Comparison of ENCODE assay signal across 10 cellular contexts in genomic region chr9:125763373-125763772, GRCh38. TPM values are rescaled to one million over a fixed set of nuclear protein-coding genes. Genes with fewer than 3 reads are reported as not detected.
DNase-seq lines count a peak whose midpoint lies in the region; ATAC-seq and TF ChIP-seq lines count a peak whose summit lies in the region.
"Had no signal": no experiment of that assay in that cellular context is flagged by ENCODE, and none has a peak within 500 bp of the region (broad histone marks: within the 10 kb centered on the region; RNA-seq: fewer than 3 reads in every experiment).

No MANE protein-coding gene starts in this region.

- no TSS peak for BruUV-seq in PC-3 (replicated peaks; lab: Mats Ljungman, UMichigan)

- H3K9ac ChIP-seq in PC-3 (ENCODE audit: low read length) = no peak overlapping the region
- H3K9ac ChIP-seq: BLaER1 had no signal

- H3K27ac ChIP-seq in PC-3 (ENCODE audit: low read length) = no peak overlapping the region
- H3K27ac ChIP-seq: BLaER1 had no signal

- H3K27ac Mint-ChIP-seq in chondrocyte (ENCODE audit: unreplicated experiment) = no peak overlapping the region
- H3K27ac Mint-ChIP-seq: activated T-cell treated with anti-CD3 and anti-CD28 coated beads, Interleukin-2, amount 50 U/mL, for 72 hours had no signal

- POLR2A ChIA-PET in PC-3 (lab: Charles Lee; ENCODE audit: unreplicated experiment) = no interaction called here

- H3K27me3 Mint-ChIP-seq in chondrocyte (ENCODE audit: low read depth) = no peaks in the 10 kb centered on the region

- no peaks in the 10 kb centered on the region for H3K79me2 ChIP-seq in PC-3 (ENCODE audit: low read length)

- peaks cover 11% of the 10 kb centered on the region for H3K4me1 ChIP-seq in PC-3 (ENCODE audit: insufficient read depth, low read length)

- H4K20me1 ChIP-seq in PC-3 (ENCODE audit: low read length) = no peaks in the 10 kb centered on the region

- H3K4me1 Mint-ChIP-seq in chondrocyte (ENCODE audit: low read depth) = peaks cover 32% of the 10 kb centered on the region

- H3K27me3 ChIP-seq in PC-3 (ENCODE audit: low read length) = no peaks in the 10 kb centered on the region
- H3K27me3 ChIP-seq: BLaER1 had no signal

- no peak overlapping the region for H3K4me2 ChIP-seq in PC-3 (ENCODE audit: low read length)
- H3K4me2 ChIP-seq: BLaER1 had no signal

- H2AFZ ChIP-seq in PC-3 (ENCODE audit: low read length) = no peak overlapping the region

- no peaks in the 10 kb centered on the region for H3F3A ChIP-seq in PC-3 (ENCODE audit: low read length, unreplicated experiment)

- no peak overlapping the region for H3K4me3 Mint-ChIP-seq in chondrocyte (ENCODE audit: unreplicated experiment)
- H3K4me3 Mint-ChIP-seq: activated T-cell treated with anti-CD3 and anti-CD28 coated beads, Interleukin-2, amount 50 U/mL, for 72 hours had no signal

- H3K36me3 ChIP-seq in PC-3 (ENCODE audit: low read depth, low read length) = no peaks in the 10 kb centered on the region
- H3K36me3 ChIP-seq: BLaER1 had no signal

- no peaks in the 10 kb centered on the region for H3K36me3 Mint-ChIP-seq in chondrocyte (ENCODE audit: low read depth)

- no peaks in the 10 kb centered on the region for H3K9me2 ChIP-seq in PC-3 (replicated peaks; ENCODE audit: low read length)

- intact Hi-C loops in PC-3 (cut with micrococcal nuclease) = no loop called here

- DNase-seq in DMS 273 treated with DMSO at 0.1 percent for 48 hours (lab: John Stamatoyannopoulos, UW) = peak; percentile 58
- peak; percentile 96 for DNase-seq in NCI-H128 (lab: John Stamatoyannopoulos, UW; ENCODE audit: unreplicated experiment)
- DNase-seq in PC-3 = peak; percentile 26
- DNase-seq in fibroblast of the aortic adventitia (ENCODE audit: low read depth) = peak; percentile 69
- DNase-seq in middle frontal gyrus (ENCODE audit: extremely low spot score, low spot score) = no peak
- DNase-seq in chondrocyte (ENCODE audit: low spot score) = no peak
- no peak for DNase-seq in midbrain (lab: John Stamatoyannopoulos, UW)
- DNase-seq: activated T-cell treated with anti-CD3 and anti-CD28 coated beads, Interleukin-2, amount 50 U/mL, for 72 hours had no signal

- no peaks in the 10 kb centered on the region for H3K9me3 Mint-ChIP-seq in chondrocyte (ENCODE audit: low read depth)
- H3K9me3 Mint-ChIP-seq: activated T-cell treated with anti-CD3 and anti-CD28 coated beads, Interleukin-2, amount 50 U/mL, for 72 hours had no signal

- no peak overlapping the region for H3K4me3 ChIP-seq in PC-3 (ENCODE audit: low read length)
- H3K4me3 ChIP-seq in fibroblast of the aortic adventitia (ENCODE audit: low read depth, low read length) = peak overlapping the region; percentile 13
- H3K4me3 ChIP-seq: BLaER1 had no signal

- ATAC-seq in PC-3 = 0 out of 2 replicates have a peak, but pooled peaks have one; percentile 16
- no peak for ATAC-seq in GM21381 (IDR thresholded peaks at IDR 0.05; ENCODE audit: unreplicated experiment)
- ATAC-seq: activated T-cell treated with anti-CD3 and anti-CD28 coated beads, Interleukin-2, amount 50 U/mL, for 72 hours had no signal

- CTCF ChIA-PET in PC-3 (lab: Charles Lee) = no interaction called here

- no peaks in the 10 kb centered on the region for H3K9me3 ChIP-seq in PC-3 (ENCODE audit: low read length)
- H3K9me3 ChIP-seq: BLaER1 had no signal

- TF ChIP-seq CTCF in PC-3 (conservative IDR thresholded peaks at IDR 0.05; ENCODE audit: low read depth, low read length) (no peak), fibroblast of the aortic adventitia (IDR thresholded peaks at IDR 0.05; ENCODE audit: insufficient read depth, low read length) (no peak), chondrocyte (IDR thresholded peaks at IDR 0.05) (no peak)

RNA-seq across cellular contexts. Expression of gene PBX3, which starts 16.2 kb away (rescaled TPM):
- total RNA-seq in PC-3 (2014; rRNA removed) = 8.2 and 35.5 TPM in 2 replicates
- total RNA-seq in fibroblast of the aortic adventitia (ENCODE audit: low replicate concordance) = 42.6 and 62.4 TPM in 2 replicates
- 24.1 to 32.8 TPM (median 26.6 TPM) in 3 replicates for total RNA-seq in chondrocyte

RNA-seq across cellular contexts. Expression of gene MAPKAP1, which starts 56.4 kb away (rescaled TPM):
- total RNA-seq in PC-3 (2014; rRNA removed) (128 and 146 TPM in 2 replicates), fibroblast of the aortic adventitia (ENCODE audit: low replicate concordance) (90.6 and 95.0 TPM in 2 replicates), chondrocyte (80.3 to 93.9 TPM (median 91.5 TPM) in 3 replicates)

Comparison
In these comparisons a context has a peak if more than half of its experiments do, and no peak if none do; other contexts are left out.
1. DNase-seq: peak in DMS 273 treated with DMSO at 0.1 percent for 48 hours (single experiment), NCI-H128 (single experiment), PC-3 (single experiment) and fibroblast of the aortic adventitia (single experiment); none in middle frontal gyrus (single experiment), chondrocyte (single experiment) and midbrain (single experiment).